15 cellular contexts compared by ENCODE assay signal in genomic region chr1:76871355-76871974, GRCh38. TPM values are rescaled to one million over a fixed set of nuclear protein-coding genes. Genes with fewer than 3 reads are reported as not detected.
DNase-seq lines count a peak whose midpoint lies in the region; ATAC-seq, FAIRE-seq and TF ChIP-seq lines count a peak whose summit lies in the region.
"Had no signal": no experiment of that assay in that cellular context is flagged by ENCODE, and none has a peak within 500 bp of the region (broad histone marks: within the 10 kb centered on the region; RNA-seq: fewer than 3 reads in every experiment).

No MANE protein-coding gene starts in this region.

- peak; percentile 80 for ATAC-seq in GM19452 (IDR thresholded peaks at IDR 0.05; ENCODE audit: unreplicated experiment)
- peak; percentile 95 for ATAC-seq in HG02885 (IDR thresholded peaks at IDR 0.05; ENCODE audit: poor library complexity, unreplicated experiment)
- ATAC-seq in GM23338: no peak
- ATAC-seq: body of pancreas had no signal

- CTCF ChIA-PET in activated CD4-positive, alpha-beta memory T cell treated with anti-CD3 and anti-CD28 coated beads, Interleukin-2, amount 10 ng/mL, durations not matched to agents 7 days and 5 days (lab: Charles Lee): no interaction called here

- no peak for TF ChIP-seq CTCF in GM23338 (conservative IDR thresholded peaks at IDR 0.05; ENCODE audit: low read depth in 2 of 2)

- H3K4me3 ChIP-seq in GM23338: no peak overlapping the region
- H3K4me3 ChIP-seq: body of pancreas had no signal

- no peaks in the 10 kb centered on the region; the same call in 1 of the 2 replicates for H4K20me1 ChIP-seq in GM23338 (replicated peaks; ENCODE audit: insufficient read depth)

- H3K4me1 Mint-ChIP-seq in activated CD4-positive, alpha-beta memory T cell treated with anti-CD3 and anti-CD28 coated beads, Interleukin-2, amount 10 ng/mL, durations not matched to agents 7 days and 5 days: peaks cover 4% of the 10 kb centered on the region
- H3K4me1 Mint-ChIP-seq in GM23338: peaks cover 9% of the 10 kb centered on the region; the same call in 2 of the 3 replicates

- no peak overlapping the region for H3K27ac Mint-ChIP-seq in activated CD4-positive, alpha-beta memory T cell treated with anti-CD3 and anti-CD28 coated beads, Interleukin-2, amount 10 ng/mL, durations not matched to agents 7 days and 5 days
- H3K27ac Mint-ChIP-seq in GM23338: no peak overlapping the region

- DNase-seq in GM12891 (ENCODE audit: insufficient read length, low spot score) (peak; percentile 2), Kasumi-1 (lab: John Stamatoyannopoulos, UW) (peak; percentile 19 to 31), activated gamma-delta T cell treated with Interleukin-2 at 50 U/mL for 16 hours (no peak), GM23338 (ENCODE audit: low spot score) (no peak)
- DNase-seq in activated CD4-positive, alpha-beta memory T cell treated with anti-CD3 and anti-CD28 coated beads, Interleukin-2, amount 10 ng/mL, durations not matched to agents 7 days and 5 days: no peak
- DNase-seq in activated T-cell treated with anti-CD3 and anti-CD28 coated beads, Interleukin-2, amount 50 U/mL, for 1 hour: no peak
- DNase-seq: body of pancreas, GDM1, NCI-H2107, SW 1271 had no signal

- H3K27me3 ChIP-seq in GM23338 (ENCODE audit: insufficient read depth): peaks cover 41% of the 10 kb centered on the region

- TF ChIP-seq POLR2A in GM12891 (IDR thresholded peaks at IDR 0.05; ENCODE audit: low read depth, low read length): no peak

- H3K9me3 Mint-ChIP-seq in activated CD4-positive, alpha-beta memory T cell treated with anti-CD3 and anti-CD28 coated beads, Interleukin-2, amount 10 ng/mL, durations not matched to agents 7 days and 5 days: no peaks in the 10 kb centered on the region
- H3K9me3 Mint-ChIP-seq in GM23338: no peaks in the 10 kb centered on the region

- no peaks in the 10 kb centered on the region for H3K36me3 ChIP-seq in GM23338 (ENCODE audit: insufficient read depth)

- H3K27me3 Mint-ChIP-seq in activated CD4-positive, alpha-beta memory T cell treated with anti-CD3 and anti-CD28 coated beads, Interleukin-2, amount 10 ng/mL, durations not matched to agents 7 days and 5 days: peaks cover 48% of the 10 kb centered on the region
- H3K27me3 Mint-ChIP-seq in GM23338 (ENCODE audit: insufficient read depth, low read depth, poor library complexity): peaks cover 25% of the 10 kb centered on the region

- peak; percentile 62 for FAIRE-seq in GM12891 (lab: Jason Lieb, UNC)
- FAIRE-seq: keratinocyte had no signal

- no peaks in the 10 kb centered on the region for H3K79me2 ChIP-seq in GM23338 (replicated peaks; ENCODE audit: insufficient read depth)

- H2AFZ ChIP-seq in GM23338: no peak overlapping the region

- H3K4me3 Mint-ChIP-seq in activated CD4-positive, alpha-beta memory T cell treated with anti-CD3 and anti-CD28 coated beads, Interleukin-2, amount 10 ng/mL, durations not matched to agents 7 days and 5 days: no peak overlapping the region
- H3K4me3 Mint-ChIP-seq in GM23338: no peak overlapping the region

- no peak overlapping the region for H3K27ac ChIP-seq in GM23338 (ENCODE audit: low read depth)
- H3K27ac ChIP-seq: body of pancreas had no signal

- POLR2A ChIA-PET in activated CD4-positive, alpha-beta memory T cell treated with anti-CD3 and anti-CD28 coated beads, Interleukin-2, amount 10 ng/mL, durations not matched to agents 7 days and 5 days (lab: Charles Lee): no interaction called here

- H3K4me1 ChIP-seq in GM23338 (ENCODE audit: insufficient read depth): peaks cover 7% of the 10 kb centered on the region; the same call in 1 of the 2 replicates

- H3K36me3 Mint-ChIP-seq in activated CD4-positive, alpha-beta memory T cell treated with anti-CD3 and anti-CD28 coated beads, Interleukin-2, amount 10 ng/mL, durations not matched to agents 7 days and 5 days (ENCODE audit: low read depth): no peaks in the 10 kb centered on the region
- peaks cover 10% of the 10 kb centered on the region; the same call in 2 of the 3 replicates for H3K36me3 Mint-ChIP-seq in GM23338 (ENCODE audit: low read depth)

- H3K4me2 ChIP-seq in GM23338: no peak overlapping the region

- no peaks in the 10 kb centered on the region for H3F3A ChIP-seq in GM23338 (replicated peaks; ENCODE audit: low read depth)

- no peaks in the 10 kb centered on the region; the same call in 1 of the 2 replicates for H3K9me2 ChIP-seq in GM23338 (ENCODE audit: insufficient read depth)

TF ChIP-seq in GM12891, 5 proteins besides CTCF, POLR2A, EP300 and RAD21:
- TF ChIP-seq POU2F2 (IDR thresholded peaks at IDR 0.05; ENCODE audit: low read depth, low read length) (no peak), PAX5 (IDR thresholded peaks at IDR 0.05; ENCODE audit: insufficient read depth, low read length, severe bottlenecking) (no peak), POLR2AphosphoS5 (IDR thresholded peaks at IDR 0.05; ENCODE audit: low read depth, low read length) (no peak), TAF1 (IDR thresholded peaks at IDR 0.05; ENCODE audit: low read depth, low read length) (no peak), SPI1 (IDR thresholded peaks at IDR 0.05; ENCODE audit: low read depth, low read length) (peak; percentile 84)

TF ChIP-seq in GM23338, 12 proteins besides CTCF, POLR2A, EP300 and RAD21 (continues in another document):
- TF ChIP-seq ZNF462 (CRISPR knock-in tag; IDR thresholded peaks at IDR 0.05) (no peak), NANOG (IDR thresholded peaks at IDR 0.05; ENCODE audit: borderline replicate concordance) (no peak), CREB1 (CRISPR knock-in tag; IDR thresholded peaks at IDR 0.05; ENCODE audit: low read depth) (no peak), ZNF331 (CRISPR knock-in tag; IDR thresholded peaks at IDR 0.05; ENCODE audit: low read depth) (no peak), POLR2AphosphoS5 (IDR thresholded peaks at IDR 0.05; ENCODE audit: low read depth) (no peak)

RNA-seq across cellular contexts. Expression of gene ST6GALNAC5, which starts 4.2 kb away (rescaled TPM):
- polyA plus RNA-seq in GM12891 (2012; ENCODE audit: low read depth, missing spikeins): not detected
- not detected for total RNA-seq in activated CD4-positive, alpha-beta memory T cell treated with anti-CD3 and anti-CD28 coated beads, Interleukin-2, amount 10 ng/mL, durations not matched to agents 7 days and 5 days
- total RNA-seq in GM23338 (2014; rRNA removed; shearing (Covaris generic)): 12.7 and 19.2 TPM in 2 replicates
- polyA plus RNA-seq in GM23338 (2016; fragmentation: Nextera tagmentation; extraction: Ambion mirVana): 1.9 and 4.1 TPM in 2 replicates
- total RNA-seq: HT-29, pulmonary artery endothelial cell had no signal

Comparison
In these comparisons a context has a peak if more than half of its experiments do, and no peak if none do; other contexts are left out.
1. DNase-seq: peak in GM12891 (single experiment) and Kasumi-1 (2 of 2); none in activated CD4-positive, alpha-beta memory T cell treated with anti-CD3 and anti-CD28 coated beads, Interleukin-2, amount 10 ng/mL, durations not matched to agents 7 days and 5 days (single experiment), activated gamma-delta T cell treated with Interleukin-2 at 50 U/mL for 16 hours (single experiment), activated T-cell treated with anti-CD3 and anti-CD28 coated beads, Interleukin-2, amount 50 U/mL, for 1 hour (single experiment) and GM23338 (single experiment).
2. RNA of gene ST6GALNAC5, which starts 4.2 kb away (total RNA-seq): 12.7 to 19.2 TPM in GM23338; not detected in activated CD4-positive, alpha-beta memory T cell treated with anti-CD3 and anti-CD28 coated beads, Interleukin-2, amount 10 ng/mL, durations not matched to agents 7 days and 5 days; every median in the first group is over 10 times any median in the second.